ENCODE assay signal across 8 cellular contexts in the genomic region with DNA sequence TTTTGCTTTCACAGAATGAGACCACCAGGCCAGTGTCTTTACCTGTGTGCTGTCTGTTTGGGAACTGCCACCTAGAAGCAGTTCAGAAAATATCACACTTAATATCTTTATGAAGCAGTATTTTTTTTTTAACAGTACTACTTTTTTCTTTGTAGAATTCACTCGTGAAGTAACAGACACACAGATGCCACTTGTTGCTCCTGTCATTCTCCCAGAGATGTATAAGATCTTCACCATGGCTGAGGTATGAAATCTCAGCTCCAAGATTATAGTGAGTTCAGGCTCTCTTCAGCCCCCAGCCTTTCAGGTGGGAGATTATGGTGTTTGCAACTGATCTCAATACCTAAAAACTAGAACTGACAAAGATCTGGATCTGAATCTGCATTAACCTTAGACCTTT.
"Had no signal": no experiment of that assay in that cellular context is flagged by ENCODE, and none has a peak within 500 bp of the region (broad histone marks: within the 10 kb centered on the region; RNA-seq: fewer than 3 reads in every experiment).

No MANE protein-coding gene starts in this region.

- H3K9ac ChIP-seq: GM23248 had no signal

- H3K9me3 ChIP-seq: HAP-1 had no signal

- H3K4me3 ChIP-seq: GM23248, HAP-1, K562 had no signal

- H2AFZ ChIP-seq: GM23248 had no signal

- H3K4me1 ChIP-seq: HAP-1 had no signal

- H3K27ac ChIP-seq: GM23248 had no signal

- ATAC-seq: HCT116, K562 had no signal

- FAIRE-seq: HTR-8/SVneo, K562 had no signal

- DNase-seq: GM23248, GOT3, H7, IMR-90 had no signal
